Comparison of ENCODE assay signal across 21 cellular contexts in the genomic region with DNA sequence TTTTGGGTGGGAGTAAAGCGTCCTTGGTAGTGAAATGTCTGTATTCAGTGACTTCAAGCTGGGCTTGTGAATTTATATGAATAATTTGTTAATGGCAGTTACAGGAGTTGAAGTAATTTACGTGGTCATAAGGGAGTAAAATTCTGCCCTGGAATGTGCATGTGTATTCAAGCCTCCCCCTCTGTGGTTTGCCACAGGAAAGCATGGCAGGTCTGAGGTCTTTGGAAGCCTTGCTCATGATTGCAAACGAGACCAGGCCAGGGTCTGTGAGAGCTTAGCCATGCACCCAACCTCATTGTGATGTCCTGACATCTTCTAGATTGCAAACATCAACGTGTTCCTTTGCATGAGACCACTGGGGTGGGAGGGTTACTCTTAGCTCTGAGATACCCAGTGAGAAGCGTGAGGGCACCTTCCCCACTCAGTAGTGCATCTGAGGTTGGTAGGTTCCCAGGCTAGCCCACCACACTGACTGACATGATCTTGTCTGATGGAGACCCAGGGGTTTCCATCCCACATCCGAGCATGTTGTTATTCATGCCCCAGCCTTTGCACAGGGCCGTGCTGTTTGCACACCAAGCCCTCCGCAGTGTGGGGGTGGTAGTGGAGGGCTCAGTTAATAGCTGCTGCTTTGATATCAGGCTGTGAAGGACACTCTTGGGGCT.
DNase-seq lines count a peak whose midpoint lies in the region; ATAC-seq and TF ChIP-seq lines count a peak whose summit lies in the region.
"Had no signal": no experiment of that assay in that cellular context is flagged by ENCODE, and none has a peak within 500 bp of the region (broad histone marks: within the 10 kb centered on the region; RNA-seq: fewer than 3 reads in every experiment).

No MANE protein-coding gene starts in this region.

- intact Hi-C loops in lower lobe of right lung (cut with DNase I): no loop called here

- H3K4me1 ChIP-seq in lower lobe of right lung: no peaks in the 10 kb centered on the region
- H3K4me1 ChIP-seq in smooth muscle cell (ENCODE audit: low read depth): no peaks in the 10 kb centered on the region
- H3K4me1 ChIP-seq: colonic mucosa, suprapubic skin had no signal

- peaks cover 3% of the 10 kb centered on the region; the same call in 1 of the 2 replicates for H3K4me1 Mint-ChIP-seq in WTC11
- no peaks in the 10 kb centered on the region for H3K4me1 Mint-ChIP-seq in activated naive CD8-positive, alpha-beta T cell treated with anti-CD3 and anti-CD28 coated beads for 36 hours
- H3K4me1 Mint-ChIP-seq: IgD-negative memory B cell had no signal

- no peak overlapping the region for H3K27ac ChIP-seq in lower lobe of right lung
- H3K27ac ChIP-seq in smooth muscle cell (ENCODE audit: low read depth): peak overlapping the region; percentile 93
- H3K27ac ChIP-seq: colonic mucosa, epithelial cell of prostate, neutrophil, suprapubic skin had no signal

- H3K36me3 ChIP-seq in lower lobe of right lung (no peaks in the 10 kb centered on the region), smooth muscle cell (ENCODE audit: low read depth) (no peaks in the 10 kb centered on the region)
- H3K36me3 ChIP-seq: BE2C, colonic mucosa, neutrophil, suprapubic skin had no signal

- ATAC-seq in WTC11: no peak
- no peak for ATAC-seq in lower lobe of right lung
- ATAC-seq in GM21576 (IDR thresholded peaks at IDR 0.05; ENCODE audit: unreplicated experiment): no peak
- no peak for ATAC-seq in GM21619 (IDR thresholded peaks at IDR 0.05; ENCODE audit: unreplicated experiment)
- ATAC-seq: activated CD4-positive, CD25-positive, alpha-beta regulatory T cell treated with anti-CD3 and anti-CD28 coated beads, Interleukin-2, amount 50 U/mL, for 24 hours; left lobe of liver; Panc1 had no signal

- H3K9me3 ChIP-seq in lower lobe of right lung (no peaks in the 10 kb centered on the region), smooth muscle cell (replicated peaks; ENCODE audit: low read depth) (no peaks in the 10 kb centered on the region)
- H3K9me3 ChIP-seq: BE2C, colonic mucosa, neutrophil, suprapubic skin had no signal

- H3K4me3 ChIP-seq in lower lobe of right lung (no peak overlapping the region), smooth muscle cell (no peak overlapping the region)
- H3K4me3 ChIP-seq: colonic mucosa, suprapubic skin had no signal

- H3K4me3 Mint-ChIP-seq in WTC11: no peak overlapping the region
- no peak overlapping the region for H3K4me3 Mint-ChIP-seq in activated naive CD8-positive, alpha-beta T cell treated with anti-CD3 and anti-CD28 coated beads for 36 hours

- peaks cover 5% of the 10 kb centered on the region for H3F3A ChIP-seq in smooth muscle cell (ENCODE audit: low read depth)

- TF ChIP-seq CTCF in WTC11 (IDR thresholded peaks at IDR 0.05): no peak
- TF ChIP-seq CTCF in lower lobe of right lung (IDR thresholded peaks at IDR 0.05): no peak
- TF ChIP-seq CTCF in smooth muscle cell (IDR thresholded peaks at IDR 0.05; ENCODE audit: borderline replicate concordance, insufficient read depth, poor library complexity, severe bottlenecking): no peak

- no peaks in the 10 kb centered on the region for H3K27me3 Mint-ChIP-seq in WTC11 (ENCODE audit: low read depth)
- H3K27me3 Mint-ChIP-seq in activated naive CD8-positive, alpha-beta T cell treated with anti-CD3 and anti-CD28 coated beads for 36 hours: peaks cover 3% of the 10 kb centered on the region
- H3K27me3 Mint-ChIP-seq: IgD-negative memory B cell had no signal

- DNase-seq in H4 (ENCODE audit: low spot score) (peak; percentile 19), WTC11 (ENCODE audit: low spot score) (no peak), lower lobe of right lung (peak; percentile 16), smooth muscle cell (lab: John Stamatoyannopoulos, UW; ENCODE audit: unreplicated experiment) (no peak), KG1 (lab: John Stamatoyannopoulos, UW) (no peak)
- DNase-seq in activated naive CD8-positive, alpha-beta T cell treated with anti-CD3 and anti-CD28 coated beads for 36 hours: no peak
- DNase-seq: BE2C, colonic mucosa, DMS53, NCI-H1694 treated with DMSO at 0.1 percent for 48 hours, NCI-H524 treated with DMSO at 0.1 percent for 48 hours, T-helper 1 cell had no signal

- H3K9me3 Mint-ChIP-seq in WTC11: peaks cover 3% of the 10 kb centered on the region
- peaks cover 4% of the 10 kb centered on the region for H3K9me3 Mint-ChIP-seq in activated naive CD8-positive, alpha-beta T cell treated with anti-CD3 and anti-CD28 coated beads for 36 hours

- CTCF ChIA-PET in WTC11 (lab: Charles Lee): no interaction called here

- peak overlapping the region; percentile 63; the same call in 1 of the 2 replicates for H3K27ac Mint-ChIP-seq in WTC11
- no peak overlapping the region for H3K27ac Mint-ChIP-seq in activated naive CD8-positive, alpha-beta T cell treated with anti-CD3 and anti-CD28 coated beads for 36 hours

- POLR2A ChIA-PET in WTC11 (lab: Charles Lee): no interaction called here

- peaks cover 3% of the 10 kb centered on the region for H3K36me3 Mint-ChIP-seq in WTC11
- H3K36me3 Mint-ChIP-seq in activated naive CD8-positive, alpha-beta T cell treated with anti-CD3 and anti-CD28 coated beads for 36 hours: peaks cover 3% of the 10 kb centered on the region

- no peaks in the 10 kb centered on the region for H3K79me2 ChIP-seq in smooth muscle cell (ENCODE audit: low read depth)

- peak overlapping the region; percentile 37 for H3K4me2 ChIP-seq in smooth muscle cell

- H3K27me3 ChIP-seq in lower lobe of right lung (ENCODE audit: low read depth) (no peaks in the 10 kb centered on the region), smooth muscle cell (ENCODE audit: low read depth) (no peaks in the 10 kb centered on the region)
- H3K27me3 ChIP-seq: BE2C, colonic mucosa, suprapubic skin had no signal

- 67% methylated on average over 8 of the region's 8 CpGs for WGBS in smooth muscle cell (ENCODE audit: low lambda C conversion rate)

- H4K20me1 ChIP-seq in smooth muscle cell (ENCODE audit: low read depth): no peaks in the 10 kb centered on the region

- H2AFZ ChIP-seq in smooth muscle cell (ENCODE audit: low read depth): no peak overlapping the region

- H3K9ac ChIP-seq in smooth muscle cell (ENCODE audit: low read depth): peak overlapping the region; percentile 81

TF ChIP-seq in WTC11, 78 proteins besides CTCF, POLR2A, EP300 and RAD21:
- TF ChIP-seq JAZF1 (CRISPR knock-in tag; IDR thresholded peaks at IDR 0.05): no peak
- no peak for TF ChIP-seq TEAD1 (CRISPR knock-in tag; IDR thresholded peaks at IDR 0.05)
TF ChIP-seq in WTC11: peak in this region for 0.

Comparison
In these comparisons a context has a peak if more than half of its experiments do, and no peak if none do; other contexts are left out.
1. DNase-seq: peak in H4 (single experiment) and lower lobe of right lung (single experiment); none in WTC11 (single experiment), smooth muscle cell (single experiment), activated naive CD8-positive, alpha-beta T cell treated with anti-CD3 and anti-CD28 coated beads for 36 hours (single experiment) and KG1 (single experiment).